ENCODE assay signal across 8 cellular contexts in genomic region chrX:53433651-53434639, GRCh38. TPM values are rescaled to one million over a fixed set of nuclear protein-coding genes. Genes with fewer than 3 reads are reported as not detected.
A peak's percentile ranks its signal among the peaks of the same experiment; 100 is the strongest.
DNase-seq lines count a peak whose midpoint lies in the region; ATAC-seq and TF ChIP-seq lines count a peak whose summit lies in the region.

Gene HSD17B10 (minus strand): TSS chrX:53434370. CDS start chrX:53434345, 25 bp downstream.

- H3K4me1 ChIP-seq in breast epithelium: no peaks in the 10 kb centered on the region

- TF ChIP-seq CTCF in VCaP (conservative IDR thresholded peaks at IDR 0.05): no peak
- TF ChIP-seq CTCF in breast epithelium (IDR thresholded peaks at IDR 0.05): no peak

- H3K27me3 ChIP-seq in breast epithelium: peaks cover 0 to 48% of the 10 kb centered on the region in 2 donors

- H3K4me3 ChIP-seq in breast epithelium (peak within 1 kb of the TSS; percentile 56 to 68 (median 67)), iPS-18c (ENCODE audit: insufficient read depth, low read depth, low read length) (peak within 1 kb of the TSS; percentile 84), skin epidermis (peak within 1 kb of the TSS; percentile 48 to 61 (median 56))

- no peak for TF ChIP-seq POLR2A in breast epithelium (IDR thresholded peaks at IDR 0.05)

- peak; percentile 62 for DNase-seq in A172 (ENCODE audit: low spot score)
- DNase-seq in NCI-H2196 treated with DMSO at 0.1 percent for 48 hours (lab: John Stamatoyannopoulos, UW; ENCODE audit: unreplicated experiment): peak; percentile 74
- DNase-seq in breast epithelium (ENCODE audit: low spot score in 2 of 2): peak; percentile 82 to 90

- no peaks in the 10 kb centered on the region for H3K36me3 ChIP-seq in breast epithelium

- ATAC-seq in GM18861 (IDR thresholded peaks at IDR 0.05; ENCODE audit: unreplicated experiment) (peak; percentile 76), HG03097 (IDR thresholded peaks at IDR 0.05; ENCODE audit: low FRiP score, unreplicated experiment) (peak; percentile 88)

- H3K27ac ChIP-seq in VCaP (peak within 1 kb of the TSS; percentile 50), breast epithelium (peak within 1 kb of the TSS; percentile 73 to 77), skin epidermis (peak within 1 kb of the TSS in 18 of 21 experiments; percentile 44 to 88 (median 74))

- intact Hi-C loops in breast epithelium (cut with DNase I; ENCODE audit: low total_unique reads): loop anchor here (5.0 kb wide), 1 partner anchor 362 kb away; no protein-coding TSS in a partner anchor

- no peaks in the 10 kb centered on the region for H3K9me3 ChIP-seq in breast epithelium
- peaks cover 2% of the 10 kb centered on the region for H3K9me3 ChIP-seq in iPS-18c (ENCODE audit: control insufficient read depth, insufficient read depth, low read length)

RNA-seq across cellular contexts. Expression of gene HSD17B10, which starts in this region (rescaled TPM):
- total RNA-seq in A172 (2014; rRNA removed; shearing (Covaris generic)): 128 and 156 TPM in 2 replicates
- 10 to 100 TPM; 64.8 to 77.7 (median 68.8) TPM for total RNA-seq in breast epithelium

Comparison
In these comparisons a context has a peak if more than half of its experiments do, and no peak if none do; other contexts are left out.
1. Peak in every context shown above with its lines: DNase-seq, ATAC-seq, H3K4me3 ChIP-seq and H3K27ac ChIP-seq.